ENCODE assay signal across 28 cellular contexts in genomic region chr10:6250745-6251144, GRCh38.
"Had no signal": no experiment of that assay in that cellular context is flagged by ENCODE, and none has a peak within 500 bp of the region (broad histone marks: within the 10 kb centered on the region; RNA-seq: fewer than 3 reads in every experiment).

No MANE protein-coding gene starts in this region.

- H3K9me3 Mint-ChIP-seq: activated CD4-positive, alpha-beta memory T cell treated with anti-CD3 and anti-CD28 coated beads, Interleukin-2, amount 10 ng/mL, durations not matched to agents 7 days and 5 days; activated CD4-positive, alpha-beta T cell treated with anti-CD3 and anti-CD28 coated beads, Interleukin-2, amount 10 ng/mL, durations not matched to agents 7 days and 5 days; activated naive CD4-positive, alpha-beta T cell treated with anti-CD3 and anti-CD28 coated beads, Interleukin-2, amount 10 ng/mL, durations not matched to agents 7 days and 5 days; activated naive CD8-positive, alpha-beta T cell treated with anti-CD3 and anti-CD28 coated beads, Interleukin-2, amount 10 ng/mL, durations not matched to agents 7 days and 5 days; activated T-cell treated with anti-CD3 and anti-CD28 coated beads, Interleukin-2, amount 50 U/mL, for 24 hours; activated T-cell treated with anti-CD3 and anti-CD28 coated beads, Interleukin-2, amount 50 U/mL, for 72 hours; brain; central memory CD8-positive, alpha-beta T cell; dendritic cell treated with granulocyte-macrophage colony-stimulating factor and Interleukin-4, amounts not matched to agents 40 ng/mL and 50 ng/mL, for 4 days; endodermal cell had no signal

- H3K4me3 Mint-ChIP-seq: activated CD4-positive, alpha-beta memory T cell treated with anti-CD3 and anti-CD28 coated beads, Interleukin-2, amount 10 ng/mL, durations not matched to agents 7 days and 5 days; activated CD4-positive, alpha-beta T cell treated with anti-CD3 and anti-CD28 coated beads, Interleukin-2, amount 10 ng/mL, durations not matched to agents 7 days and 5 days; activated naive CD4-positive, alpha-beta T cell treated with anti-CD3 and anti-CD28 coated beads, Interleukin-2, amount 10 ng/mL, durations not matched to agents 7 days and 5 days; activated naive CD8-positive, alpha-beta T cell treated with anti-CD3 and anti-CD28 coated beads, Interleukin-2, amount 10 ng/mL, durations not matched to agents 7 days and 5 days; activated T-cell treated with anti-CD3 and anti-CD28 coated beads, Interleukin-2, amount 50 U/mL, for 24 hours; activated T-cell treated with anti-CD3 and anti-CD28 coated beads, Interleukin-2, amount 50 U/mL, for 72 hours; brain; central memory CD8-positive, alpha-beta T cell; dendritic cell treated with granulocyte-macrophage colony-stimulating factor and Interleukin-4, amounts not matched to agents 40 ng/mL and 50 ng/mL, for 4 days; endodermal cell had no signal

- H3K4me3 ChIP-seq: ascending aorta, breast epithelium, cardiac muscle cell, coronary artery, dorsolateral prefrontal cortex had no signal

- ATAC-seq: activated naive CD4-positive, alpha-beta T cell treated with anti-CD3 and anti-CD28 coated beads, Interleukin-2, amount 50 U/mL, for 72 hours; activated T-cell treated with anti-CD3 and anti-CD28 coated beads, Interleukin-2, amount 50 U/mL, for 72 hours; esophagus mucosa had no signal

- H3K27me3 ChIP-seq: ascending aorta, breast epithelium, cardiac muscle cell, dorsolateral prefrontal cortex had no signal

- H3K9me3 ChIP-seq: ascending aorta, breast epithelium had no signal

- H3K36me3 ChIP-seq: breast epithelium, cardiac muscle cell had no signal

- H3K27ac Mint-ChIP-seq: activated CD4-positive, alpha-beta memory T cell treated with anti-CD3 and anti-CD28 coated beads, Interleukin-2, amount 10 ng/mL, durations not matched to agents 7 days and 5 days; activated CD4-positive, alpha-beta T cell treated with anti-CD3 and anti-CD28 coated beads, Interleukin-2, amount 10 ng/mL, durations not matched to agents 7 days and 5 days; activated naive CD4-positive, alpha-beta T cell treated with anti-CD3 and anti-CD28 coated beads, Interleukin-2, amount 10 ng/mL, durations not matched to agents 7 days and 5 days; activated naive CD8-positive, alpha-beta T cell treated with anti-CD3 and anti-CD28 coated beads, Interleukin-2, amount 10 ng/mL, durations not matched to agents 7 days and 5 days; activated T-cell treated with anti-CD3 and anti-CD28 coated beads, Interleukin-2, amount 50 U/mL, for 24 hours; dendritic cell treated with granulocyte-macrophage colony-stimulating factor and Interleukin-4, amounts not matched to agents 40 ng/mL and 50 ng/mL, for 4 days; endodermal cell had no signal

- H3K4me1 ChIP-seq: breast epithelium had no signal

- H3K4me1 Mint-ChIP-seq: activated CD4-positive, alpha-beta memory T cell treated with anti-CD3 and anti-CD28 coated beads, Interleukin-2, amount 10 ng/mL, durations not matched to agents 7 days and 5 days; activated CD4-positive, alpha-beta T cell treated with anti-CD3 and anti-CD28 coated beads, Interleukin-2, amount 10 ng/mL, durations not matched to agents 7 days and 5 days; activated naive CD4-positive, alpha-beta T cell treated with anti-CD3 and anti-CD28 coated beads, Interleukin-2, amount 10 ng/mL, durations not matched to agents 7 days and 5 days; brain; central memory CD8-positive, alpha-beta T cell; endodermal cell had no signal

- H3K27ac ChIP-seq: ascending aorta, breast epithelium, cardiac muscle cell, coronary artery had no signal

- DNase-seq: activated CD4-positive, alpha-beta memory T cell treated with anti-CD3 and anti-CD28 coated beads, Interleukin-2, amount 10 ng/mL, durations not matched to agents 7 days and 5 days; activated CD4-positive, alpha-beta T cell treated with anti-CD3 and anti-CD28 coated beads for 1 hour; activated CD4-positive, alpha-beta T cell treated with anti-CD3 and anti-CD28 coated beads for 4 hours; activated CD4-positive, alpha-beta T cell treated with anti-CD3 and anti-CD28 coated beads, Interleukin-2, amount 10 ng/mL, durations not matched to agents 7 days and 5 days; activated CD4-positive, alpha-beta T cell treated with anti-CD3 and anti-CD28 coated beads, Interleukin-2, amount 50 U/mL, for 4 hours; activated CD8-positive, alpha-beta memory T cell treated with anti-CD3 and anti-CD28 coated beads, Interleukin-2, amount 50 U/mL, for 48 hours; activated gamma-delta T cell; activated naive CD4-positive, alpha-beta T cell; activated naive CD4-positive, alpha-beta T cell treated with anti-CD3 and anti-CD28 coated beads, Interleukin-2, amount 10 ng/mL, durations not matched to agents 7 days and 5 days; activated naive CD8-positive, alpha-beta T cell treated with anti-CD3 and anti-CD28 coated beads, Interleukin-2, amount 10 ng/mL, durations not matched to agents 7 days and 5 days; activated T-cell treated with anti-CD3 and anti-CD28 coated beads for 4 hours; activated T-cell treated with anti-CD3 and anti-CD28 coated beads, Interleukin-2, amount 50 U/mL, for 72 hours; dorsolateral prefrontal cortex; effector memory CD4-positive, alpha-beta T cell; endodermal cell; foreskin fibroblast; head of caudate nucleus; T-helper 2 cell had no signal

- H3K27me3 Mint-ChIP-seq: activated CD4-positive, alpha-beta memory T cell treated with anti-CD3 and anti-CD28 coated beads, Interleukin-2, amount 10 ng/mL, durations not matched to agents 7 days and 5 days; activated CD4-positive, alpha-beta T cell treated with anti-CD3 and anti-CD28 coated beads, Interleukin-2, amount 10 ng/mL, durations not matched to agents 7 days and 5 days; activated naive CD4-positive, alpha-beta T cell treated with anti-CD3 and anti-CD28 coated beads, Interleukin-2, amount 10 ng/mL, durations not matched to agents 7 days and 5 days; activated naive CD8-positive, alpha-beta T cell treated with anti-CD3 and anti-CD28 coated beads, Interleukin-2, amount 10 ng/mL, durations not matched to agents 7 days and 5 days; activated T-cell treated with anti-CD3 and anti-CD28 coated beads, Interleukin-2, amount 50 U/mL, for 24 hours; brain; central memory CD8-positive, alpha-beta T cell; dendritic cell treated with granulocyte-macrophage colony-stimulating factor and Interleukin-4, amounts not matched to agents 40 ng/mL and 50 ng/mL, for 4 days had no signal
